ENCODE assay signal across 9 cellular contexts in the genomic region with DNA sequence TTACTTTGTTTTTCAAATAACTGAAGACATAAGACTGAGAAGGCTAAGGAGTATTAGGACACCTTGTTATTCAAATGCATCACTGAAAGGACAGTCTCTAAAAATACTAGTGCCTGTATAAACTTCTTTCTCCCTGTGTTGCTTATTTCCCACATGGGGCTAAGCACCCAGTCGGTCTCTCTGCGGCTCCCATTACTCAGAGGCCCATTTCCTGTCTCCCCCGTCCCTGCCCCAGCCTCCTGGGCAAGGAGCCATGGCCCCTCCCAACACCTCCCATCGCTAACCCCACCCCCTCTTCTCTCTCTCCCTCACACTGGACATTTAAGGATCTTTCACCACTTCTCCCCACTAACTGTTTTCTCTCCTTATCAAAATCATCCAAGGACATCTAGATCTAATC.
DNase-seq lines count a peak whose midpoint lies in the region; ATAC-seq, FAIRE-seq and TF ChIP-seq lines count a peak whose summit lies in the region.
"Had no signal": no experiment of that assay in that cellular context is flagged by ENCODE, and none has a peak within 500 bp of the region (broad histone marks: within the 10 kb centered on the region; RNA-seq: fewer than 3 reads in every experiment).

No MANE protein-coding gene starts in this region.

- peak overlapping the region; percentile 26 for H3K4me3 Mint-ChIP-seq in osteocyte (ENCODE audit: unreplicated experiment)

- H3K79me2 ChIP-seq in Loucy (ENCODE audit: insufficient read depth, low read length), result peaks cover 46% of the 10 kb centered on the region; the same call in 1 of the 2 replicates
- H3K79me2 ChIP-seq in H1 (ENCODE audit: control insufficient read depth in 1 of 2, insufficient read depth in 2 of 2, low read length in 2 of 2), result no peaks in the 10 kb centered on the region

- peak overlapping the region; percentile 84 for H3K27ac Mint-ChIP-seq in osteocyte (ENCODE audit: unreplicated experiment)

- H2BK120ac ChIP-seq in H1 (replicated peaks; ENCODE audit: low read depth, low read length), result no peak overlapping the region

- peak overlapping the region; percentile 58 for H3K4me3 ChIP-seq in Loucy (ENCODE audit: low read length, poor library complexity, severe bottlenecking)
- H3K4me3 ChIP-seq in H1 (ENCODE audit: extremely low read depth in 1 of 4, insufficient read depth in 2 of 4, low read depth in 3 of 4, low read length in 4 of 4), result no peak overlapping the region

- TF ChIP-seq EP300 in H1 (IDR thresholded peaks at IDR 0.05; ENCODE audit: borderline replicate concordance in 1 of 2, low read depth in 2 of 2, low read length in 2 of 2), result no peak

- H3K18ac ChIP-seq in H1 (ENCODE audit: extremely low read depth, low read length), result no peak overlapping the region

- H3K27ac ChIP-seq in H1 (ENCODE audit: low read depth, low read length), result no peak overlapping the region

- no peaks in the 10 kb centered on the region for H3F3A ChIP-seq in Loucy (ENCODE audit: low read depth)

- no peak overlapping the region for H4K8ac ChIP-seq in H1 (ENCODE audit: extremely low read depth, insufficient read depth, low read length)

- H3K4ac ChIP-seq in H1 (replicated peaks; ENCODE audit: insufficient read length, low read depth, low read length), result no peak overlapping the region

- FAIRE-seq in GM18507 (lab: Jason Lieb, UNC) (peak; percentile 74), H1 (lab: Jason Lieb, UNC) (no peak), RCC 7860 (lab: Jason Lieb, UNC) (no peak)
- FAIRE-seq: colon had no signal

- peak overlapping the region; percentile 67 for H3K4me2 ChIP-seq in Loucy (ENCODE audit: low read depth, low read length, poor library complexity, severe bottlenecking)
- H3K4me2 ChIP-seq in H1 (ENCODE audit: insufficient read depth in 1 of 2, low read depth in 2 of 2, low read length in 2 of 2), result peak overlapping the region; percentile 12 to 52; a peak in 1 of 4 replicates

- no peak overlapping the region for H2BK20ac ChIP-seq in H1 (ENCODE audit: low read length)

- TF ChIP-seq RAD21 in H1 (IDR thresholded peaks at IDR 0.05 in 1 of 2, conservative IDR thresholded peaks at IDR 0.05 in 1 of 2; ENCODE audit: low read depth in 2 of 2, low read length in 2 of 2), result no peak

- H2BK15ac ChIP-seq in H1 (ENCODE audit: low read length), result no peak overlapping the region

- H3K9ac ChIP-seq in Loucy (ENCODE audit: low read depth, low read length, poor library complexity, severe bottlenecking) (no peak overlapping the region), H1 (replicated peaks in 1 of 4; ENCODE audit: extremely low read depth in 1 of 4, low read depth in 3 of 4, low read length in 3 of 4) (no peak overlapping the region)

- H3K36me3 Mint-ChIP-seq in osteocyte (ENCODE audit: unreplicated experiment), result peaks cover 8% of the 10 kb centered on the region

- no peak for DNase-seq in GM18507 (ENCODE audit: extremely low spot score, insufficient read length, low read depth)
- peak in 1 of 2 experiments; percentile 21 for DNase-seq in H1 (ENCODE audit: low read depth in 1 of 2, low spot score in 2 of 2)
- peak; percentile 85 for DNase-seq in osteocyte (ENCODE audit: extremely low spot score, unreplicated experiment)
- no peak for DNase-seq in RCC 7860 (ENCODE audit: low spot score)
- no peak for DNase-seq in activated T-cell treated with anti-CD3 and anti-CD28 coated beads, Interleukin-2, amount 50 U/mL, for 1 hour
- no peak for DNase-seq in DMS53 (lab: John Stamatoyannopoulos, UW)

- POLR2A ChIA-PET in H1 (lab: Charles Lee; ENCODE audit: partially characterized antibody), result no interaction called here

- no peak overlapping the region for H2BK5ac ChIP-seq in H1 (ENCODE audit: low read depth, low read length)

- no peak overlapping the region for H3K56ac ChIP-seq in H1 (replicated peaks; ENCODE audit: insufficient read length, low read depth, low read length)

- H4K20me1 ChIP-seq in Loucy (ENCODE audit: insufficient read depth, low read length, poor library complexity, severe bottlenecking) (no peaks in the 10 kb centered on the region), H1 (replicated peaks in 1 of 2; ENCODE audit: control insufficient read depth in 1 of 2, insufficient read depth in 2 of 2, low read length in 2 of 2) (no peaks in the 10 kb centered on the region)

- no peak overlapping the region for H4K5ac ChIP-seq in H1 (ENCODE audit: insufficient read length, low read depth, low read length)

- TF ChIP-seq CTCF in Loucy (conservative IDR thresholded peaks at IDR 0.05; ENCODE audit: low read length) (no peak), H1 (IDR thresholded peaks at IDR 0.05; ENCODE audit: control extremely low read depth in 1 of 3, insufficient read depth in 1 of 3, low read depth in 1 of 3, low read length in 3 of 3) (no peak), osteocyte (IDR thresholded peaks at IDR 0.05) (no peak)

- H3K36me3 ChIP-seq in Loucy (ENCODE audit: insufficient read depth, low read length) (no peaks in the 10 kb centered on the region), H1 (ENCODE audit: control insufficient read depth in 2 of 4, insufficient read depth in 4 of 4, low read length in 3 of 4) (no peaks in the 10 kb centered on the region)

- peaks cover 22% of the 10 kb centered on the region for H3K4me1 ChIP-seq in Loucy (ENCODE audit: insufficient read depth, low read length, poor library complexity, severe bottlenecking)
- H3K4me1 ChIP-seq in H1 (replicated peaks in 1 of 4; ENCODE audit: control insufficient read depth in 3 of 4, insufficient read depth in 4 of 4, low read length in 3 of 4), result peaks cover 0 to 3% (median 0%) of the 10 kb centered on the region in 4 experiments; a peak in 1 of 7 replicates

- CTCF ChIA-PET in H1 (lab: Charles Lee; ENCODE audit: partially characterized antibody), result interaction anchor here (1.1 to 1.3 kb wide), 2 partner anchors 16 to 41 kb away, joined by 3 read pairs; no protein-coding TSS in a partner anchor

- H3K27me3 ChIP-seq in Loucy (ENCODE audit: insufficient read depth, low read length, poor library complexity, severe bottlenecking) (no peaks in the 10 kb centered on the region), H1 (replicated peaks in 1 of 4; ENCODE audit: control insufficient read depth in 3 of 4, extremely low read depth in 1 of 4, insufficient read depth in 3 of 4, low read length in 3 of 4) (no peaks in the 10 kb centered on the region)

- H2BK12ac ChIP-seq in H1 (ENCODE audit: low read depth, low read length), result no peak overlapping the region

- H2AK5ac ChIP-seq in H1 (ENCODE audit: low read depth, low read length), result no peak overlapping the region

- WGBS in H1 (ENCODE audit: extremely low coverage in 1 of 2, insufficient coverage in 1 of 2, insufficient read length in 1 of 2, insufficient replicate concordance in 2 of 2, low coverage in 1 of 2, low lambda C conversion rate in 2 of 2, missing lambda C conversion rate in 1 of 2), 2 experiments, result 10% methylated on average over 4 of the region's 4 CpGs; no CpG with 5 or more reads in 1 of the 2 experiments

- no peak overlapping the region for H2AFZ ChIP-seq in Loucy (ENCODE audit: low read length)
- H2AFZ ChIP-seq in H1 (ENCODE audit: low read length), result peak overlapping the region; percentile 95

- no peak overlapping the region for H3K14ac ChIP-seq in H1 (ENCODE audit: insufficient read length)

- TF ChIP-seq POLR2A in H1 (IDR thresholded peaks at IDR 0.05; ENCODE audit: control extremely low read depth in 1 of 2, low read depth in 2 of 2, low read length in 2 of 2), result no peak

- H3K9me3 ChIP-seq in Loucy (ENCODE audit: insufficient read depth, low read depth, low read length), result no peaks in the 10 kb centered on the region
- no peaks in the 10 kb centered on the region for H3K9me3 ChIP-seq in H1 (ENCODE audit: insufficient read depth in 2 of 2, low read depth in 1 of 2, low read length in 1 of 2)

- peaks cover 76% of the 10 kb centered on the region for H3K4me1 Mint-ChIP-seq in osteocyte (ENCODE audit: unreplicated experiment)

- H3K23me2 ChIP-seq in H1 (ENCODE audit: low read depth, low read length), result no peaks in the 10 kb centered on the region

- H3K27me3 Mint-ChIP-seq in osteocyte (ENCODE audit: unreplicated experiment), result no peaks in the 10 kb centered on the region

- ATAC-seq in HG02981 (IDR thresholded peaks at IDR 0.05; ENCODE audit: unreplicated experiment), result no peak

- no peaks in the 10 kb centered on the region for H3K79me1 ChIP-seq in H1 (ENCODE audit: low read depth, low read length)

- H3K23ac ChIP-seq in H1 (ENCODE audit: insufficient read length), result no peak overlapping the region

- no peak overlapping the region for H4K91ac ChIP-seq in H1 (replicated peaks; ENCODE audit: insufficient read length, low read length)

- no peaks in the 10 kb centered on the region for H3K9me2 ChIP-seq in Loucy (replicated peaks; ENCODE audit: low read depth, low read length)

- no peaks in the 10 kb centered on the region for H3K9me3 Mint-ChIP-seq in osteocyte (ENCODE audit: unreplicated experiment)

TF ChIP-seq in H1, 55 proteins besides CTCF, POLR2A, EP300 and RAD21:
- TF ChIP-seq SRF (IDR thresholded peaks at IDR 0.05; ENCODE audit: low read depth, low read length) (no peak), YY1 (IDR thresholded peaks at IDR 0.05; ENCODE audit: low read depth, low read length) (0 out of 2 replicates have a peak, but pooled peaks have one; percentile 29)
